In genomic region chr21:43611598-43612369, GRCh38 we compare ENCODE assay signal across 8 cellular contexts. TPM values are rescaled to one million over a fixed set of nuclear protein-coding genes. Genes with fewer than 3 reads are reported as not detected.
DNase-seq lines count a peak whose midpoint lies in the region; ATAC-seq and TF ChIP-seq lines count a peak whose summit lies in the region.

No MANE protein-coding gene starts in this region.

- intact Hi-C loops in mammary epithelial cell (cut with micrococcal nuclease) (loop anchor here (1.0 to 2.0 kb wide), 2 partner anchors 23 to 35 kb away; no protein-coding TSS in a partner anchor), thyroid gland (cut with DNase I) (no loop called here)

- H3K9me3 ChIP-seq in mammary epithelial cell (replicated peaks; ENCODE audit: insufficient read depth, low read length) (no peaks in the 10 kb centered on the region), thyroid gland (no peaks in the 10 kb centered on the region)

- TF ChIP-seq CTCF in GM12875 (IDR thresholded peaks at IDR 0.05; ENCODE audit: borderline replicate concordance, insufficient read depth, low read depth, low read length) (peak; percentile 83), mammary epithelial cell (conservative IDR thresholded peaks at IDR 0.05 in 1 of 2, IDR thresholded peaks at IDR 0.05 in 1 of 2; ENCODE audit: extremely low read depth in 1 of 2, insufficient read depth in 1 of 2, low read depth in 1 of 2, low read length in 2 of 2) (peak; percentile 72 to 87), thyroid gland (IDR thresholded peaks at IDR 0.05) (peak; percentile 48 to 84 (median 67))

- H3K9ac ChIP-seq in mammary epithelial cell (ENCODE audit: insufficient read depth, low read length) = peak overlapping the region; percentile 24

- dilution Hi-C loops in mammary epithelial cell (cut with HindIII; ENCODE audit: low sequenced_read_pairs) = no loop called here

- H3K9me3 Mint-ChIP-seq in activated naive CD4-positive, alpha-beta T cell treated with anti-CD3 and anti-CD28 coated beads, Interleukin-2, amount 50 U/mL, for 72 hours = no peaks in the 10 kb centered on the region

- CTCF ChIA-PET in mammary epithelial cell (lab: Charles Lee; ENCODE audit: low non-redundant PET) = interaction anchor here (0.7 kb wide), 1 partner anchor 33 kb away, joined by 4 read pairs; no protein-coding TSS in a partner anchor

- no peaks in the 10 kb centered on the region for H4K20me1 ChIP-seq in mammary epithelial cell (ENCODE audit: insufficient read depth, low read length)

- peak; percentile 61 for DNase-seq in AG08395 (ENCODE audit: low spot score)
- DNase-seq in NOMO-1 treated with DMSO at 0.1 percent for 48 hours (lab: John Stamatoyannopoulos, UW; ENCODE audit: unreplicated experiment) = peak; percentile 33
- DNase-seq in mammary epithelial cell = peak; percentile 57
- peak; percentile 71 for DNase-seq in kidney tubule cell (ENCODE audit: low spot score)
- DNase-seq in thyroid gland = peak; percentile 69 to 79
- DNase-seq in GF-D8 (lab: John Stamatoyannopoulos, UW) = no peak
- no peak for DNase-seq in activated naive CD4-positive, alpha-beta T cell treated with anti-CD3 and anti-CD28 coated beads, Interleukin-2, amount 50 U/mL, for 72 hours (ENCODE audit: low spot score in 2 of 2)

- H3K4me1 ChIP-seq in mammary epithelial cell (ENCODE audit: insufficient read depth, low read length) = peaks cover 36% of the 10 kb centered on the region
- peaks cover 10 to 30% of the 10 kb centered on the region in 2 donors for H3K4me1 ChIP-seq in thyroid gland

- peak overlapping the region; percentile 31 for H2AFZ ChIP-seq in mammary epithelial cell (ENCODE audit: low read depth, low read length)

- H3K27me3 ChIP-seq in mammary epithelial cell (ENCODE audit: insufficient read depth, low read length) = no peaks in the 10 kb centered on the region
- no peaks in the 10 kb centered on the region for H3K27me3 ChIP-seq in thyroid gland

- no peaks in the 10 kb centered on the region for H3K79me2 ChIP-seq in mammary epithelial cell (ENCODE audit: insufficient read depth, low read length)

- no peak for TF ChIP-seq POLR2A in thyroid gland (IDR thresholded peaks at IDR 0.05)

- BruUV-seq in mammary epithelial cell (replicated peaks; lab: Mats Ljungman, UMichigan) = no TSS peak

- H3K36me3 Mint-ChIP-seq in activated naive CD4-positive, alpha-beta T cell treated with anti-CD3 and anti-CD28 coated beads, Interleukin-2, amount 50 U/mL, for 72 hours = no peaks in the 10 kb centered on the region

- H3K4me2 ChIP-seq in mammary epithelial cell (ENCODE audit: insufficient read depth, low read depth, low read length) = no peak overlapping the region

- no peaks in the 10 kb centered on the region for H3K36me3 ChIP-seq in mammary epithelial cell (ENCODE audit: insufficient read depth, low read length)
- H3K36me3 ChIP-seq in thyroid gland = no peaks in the 10 kb centered on the region

- no peak overlapping the region for H3K27ac ChIP-seq in mammary epithelial cell (ENCODE audit: insufficient read depth, low read depth, low read length)
- peak overlapping the region in 2 of 3 donors; percentile 8 to 28 for H3K27ac ChIP-seq in thyroid gland

- ATAC-seq in activated naive CD4-positive, alpha-beta T cell treated with anti-CD3 and anti-CD28 coated beads, Interleukin-2, amount 50 U/mL, for 72 hours = no peak

- 56% methylated on average over 8 of the region's 8 CpGs for WGBS in mammary epithelial cell (ENCODE audit: low coverage, missing lambda C conversion rate)
- WGBS in thyroid gland, 2 donors = 31 to 32% methylated on average over 8 of the region's 8 CpGs

- no peak overlapping the region for H3K27ac Mint-ChIP-seq in activated naive CD4-positive, alpha-beta T cell treated with anti-CD3 and anti-CD28 coated beads, Interleukin-2, amount 50 U/mL, for 72 hours

- in situ Hi-C loops in mammary epithelial cell (cut with MboI; ENCODE audit: low sequenced_read_pairs in 2 of 2) = no loop called here

- H3K4me3 ChIP-seq in GM12875 (ENCODE audit: low read depth, low read length) (no peak overlapping the region), mammary epithelial cell (replicated peaks in 1 of 3; ENCODE audit: insufficient read depth in 1 of 3, low read depth in 2 of 3, low read length in 3 of 3) (no peak overlapping the region), thyroid gland (replicated peaks in 1 of 3) (no peak overlapping the region)

RNA-seq across cellular contexts. Expression of gene HSF2BP, which starts 47.5 kb away (rescaled TPM):
- total RNA-seq in mammary epithelial cell (1 to 10 TPM; 4.0 to 4.2 TPM), thyroid gland (1 to 10 TPM in 1 of 4 donors, under 1 TPM in 3; 0.33 to 1.2 (median 0.84) TPM)
- polyA plus RNA-seq in mammary epithelial cell = 3.0 TPM
- 1.4 TPM for polyA minus RNA-seq in mammary epithelial cell
- total RNA-seq in activated naive CD4-positive, alpha-beta T cell treated with anti-CD3 and anti-CD28 coated beads, Interleukin-2, amount 50 U/mL, for 72 hours = under 1 TPM; 0.57 to 0.78 TPM

RNA-seq across cellular contexts. Expression of gene RRP1B, which starts 47.6 kb away (rescaled TPM):
- total RNA-seq in mammary epithelial cell = 10 to 100 TPM; 26.7 to 36.6 TPM
- 21.4 TPM for polyA plus RNA-seq in mammary epithelial cell
- 41.7 TPM for polyA minus RNA-seq in mammary epithelial cell
- total RNA-seq in thyroid gland = 10 to 100 TPM; 19.7 to 22.8 (median 20.5) TPM
- total RNA-seq in activated naive CD4-positive, alpha-beta T cell treated with anti-CD3 and anti-CD28 coated beads, Interleukin-2, amount 50 U/mL, for 72 hours = 10 to 100 TPM; 39.1 to 61.5 TPM

Comparison
In these comparisons a context has a peak if more than half of its experiments do, and no peak if none do; other contexts are left out.
1. DNase-seq: peak in AG08395 (single experiment), NOMO-1 treated with DMSO at 0.1 percent for 48 hours (single experiment), mammary epithelial cell (single experiment), kidney tubule cell (single experiment) and thyroid gland (2 of 2); none in GF-D8 (single experiment) and activated naive CD4-positive, alpha-beta T cell treated with anti-CD3 and anti-CD28 coated beads, Interleukin-2, amount 50 U/mL, for 72 hours (0 of 2).
2. Peak in every context shown above with its lines, with median percentiles within 50 percentile points of each other: CTCF ChIP-seq.